Comparison of ENCODE assay signal across 8 cellular contexts in the genomic region with DNA sequence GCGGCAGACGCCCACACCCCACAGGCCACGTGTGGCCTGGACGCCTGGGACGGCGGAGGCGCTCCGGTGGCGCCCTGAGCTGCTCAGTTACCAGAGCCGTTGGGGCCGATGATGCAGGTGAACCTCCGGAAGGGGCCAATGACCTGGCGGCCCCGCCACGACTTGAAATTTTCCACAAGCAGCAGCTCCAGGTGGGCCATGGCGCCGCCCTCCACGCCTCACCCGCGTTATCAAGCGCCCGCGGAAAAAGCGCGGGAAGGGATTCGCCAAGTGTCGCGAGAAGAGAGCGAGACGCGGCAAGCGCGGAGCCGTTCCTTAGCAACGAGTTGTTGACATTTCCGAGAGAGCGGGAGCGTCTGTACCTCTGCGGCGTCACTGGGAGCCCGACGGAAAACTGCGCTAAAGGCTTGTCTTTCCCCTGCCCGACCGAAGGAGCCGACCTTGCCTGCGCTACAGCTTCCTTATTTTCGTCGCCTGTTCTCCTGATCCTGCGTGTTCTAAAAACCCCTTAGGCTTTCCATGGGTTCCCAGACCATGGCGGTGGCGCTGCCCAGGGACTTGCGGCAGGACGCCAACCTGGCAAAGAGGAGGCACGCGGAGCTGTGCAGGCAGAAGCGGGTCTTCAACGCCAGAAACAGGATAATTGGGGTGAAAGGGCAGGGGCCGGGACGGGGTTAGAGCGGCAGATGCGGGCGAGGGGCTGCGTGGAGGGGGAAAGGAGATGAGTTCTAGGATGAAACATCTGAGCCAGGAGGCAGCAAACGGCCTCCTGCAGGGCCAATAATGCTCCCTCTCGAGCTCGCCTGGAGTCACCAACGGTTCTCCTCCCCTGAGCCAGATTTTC. TPM values are rescaled to one million over a fixed set of nuclear protein-coding genes. Genes with fewer than 3 reads are reported as not detected.
DNase-seq lines count a peak whose midpoint lies in the region; TF ChIP-seq lines count a peak whose summit lies in the region.

A gene with protein sequence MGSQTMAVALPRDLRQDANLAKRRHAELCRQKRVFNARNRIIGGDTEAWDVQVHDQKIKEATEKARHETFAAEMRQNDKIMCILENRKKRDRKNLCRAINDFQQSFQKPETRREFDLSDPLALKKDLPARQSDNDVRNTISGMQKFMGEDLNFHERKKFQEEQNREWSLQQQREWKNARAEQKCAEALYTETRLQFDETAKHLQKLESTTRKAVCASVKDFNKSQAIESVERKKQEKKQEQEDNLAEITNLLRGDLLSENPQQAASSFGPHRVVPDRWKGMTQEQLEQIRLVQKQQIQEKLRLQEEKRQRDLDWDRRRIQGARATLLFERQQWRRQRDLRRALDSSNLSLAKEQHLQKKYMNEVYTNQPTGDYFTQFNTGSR (plus strand): TSS at position 326 of the 844 bp plus-strand sequence. CDS start 194 bp downstream, at position 520.
A gene with protein sequence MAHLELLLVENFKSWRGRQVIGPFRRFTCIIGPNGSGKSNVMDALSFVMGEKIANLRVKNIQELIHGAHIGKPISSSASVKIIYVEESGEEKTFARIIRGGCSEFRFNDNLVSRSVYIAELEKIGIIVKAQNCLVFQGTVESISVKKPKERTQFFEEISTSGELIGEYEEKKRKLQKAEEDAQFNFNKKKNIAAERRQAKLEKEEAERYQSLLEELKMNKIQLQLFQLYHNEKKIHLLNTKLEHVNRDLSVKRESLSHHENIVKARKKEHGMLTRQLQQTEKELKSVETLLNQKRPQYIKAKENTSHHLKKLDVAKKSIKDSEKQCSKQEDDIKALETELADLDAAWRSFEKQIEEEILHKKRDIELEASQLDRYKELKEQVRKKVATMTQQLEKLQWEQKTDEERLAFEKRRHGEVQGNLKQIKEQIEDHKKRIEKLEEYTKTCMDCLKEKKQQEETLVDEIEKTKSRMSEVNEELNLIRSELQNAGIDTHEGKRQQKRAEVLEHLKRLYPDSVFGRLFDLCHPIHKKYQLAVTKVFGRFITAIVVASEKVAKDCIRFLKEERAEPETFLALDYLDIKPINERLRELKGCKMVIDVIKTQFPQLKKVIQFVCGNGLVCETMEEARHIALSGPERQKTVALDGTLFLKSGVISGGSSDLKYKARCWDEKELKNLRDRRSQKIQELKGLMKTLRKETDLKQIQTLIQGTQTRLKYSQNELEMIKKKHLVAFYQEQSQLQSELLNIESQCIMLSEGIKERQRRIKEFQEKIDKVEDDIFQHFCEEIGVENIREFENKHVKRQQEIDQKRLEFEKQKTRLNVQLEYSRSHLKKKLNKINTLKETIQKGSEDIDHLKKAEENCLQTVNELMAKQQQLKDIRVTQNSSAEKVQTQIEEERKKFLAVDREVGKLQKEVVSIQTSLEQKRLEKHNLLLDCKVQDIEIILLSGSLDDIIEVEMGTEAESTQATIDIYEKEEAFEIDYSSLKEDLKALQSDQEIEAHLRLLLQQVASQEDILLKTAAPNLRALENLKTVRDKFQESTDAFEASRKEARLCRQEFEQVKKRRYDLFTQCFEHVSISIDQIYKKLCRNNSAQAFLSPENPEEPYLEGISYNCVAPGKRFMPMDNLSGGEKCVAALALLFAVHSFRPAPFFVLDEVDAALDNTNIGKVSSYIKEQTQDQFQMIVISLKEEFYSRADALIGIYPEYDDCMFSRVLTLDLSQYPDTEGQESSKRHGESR (minus strand): TSS at position 232 of the 844 bp plus-strand sequence. CDS start 32 bp downstream, at position 200.

- intact Hi-C loops in CD4-positive, alpha-beta memory T cell (cut with micrococcal nuclease) = loop anchor here (1.0 to 10.0 kb wide), 2 partner anchors 95 to 249 kb away; a partner anchor contains a TSS
- intact Hi-C loops in stomach (cut with DNase I; ENCODE audit: low total_unique reads) = no loop called here

- no peak for TF ChIP-seq POLR2A in stomach (IDR thresholded peaks at IDR 0.05)

- CTCF ChIA-PET in CD4-positive, alpha-beta memory T cell (lab: Charles Lee; ENCODE audit: partially characterized antibody) = interaction anchor here (0.7 to 1.1 kb wide), 2 partner anchors 17 to 139 kb away, joined by 3 read pairs; no protein-coding TSS in a partner anchor
- CTCF ChIA-PET in RWPE1 (lab: Yijun Ruan, JAX) = no interaction called here

- peak within 1 kb of the TSS; percentile 35 for H3K27ac ChIP-seq in CD4-positive, alpha-beta memory T cell (ENCODE audit: low read depth, low read length)
- H3K27ac ChIP-seq in RWPE1 (peak within 1 kb of the TSS; percentile 8; the same call in 1 of the 2 replicates), stomach (peak within 1 kb of the TSS in 3 of 5 donors; percentile 7 to 70 (median 42))

- H3K27me3 Mint-ChIP-seq in CD4-positive, alpha-beta memory T cell = no peaks in the 10 kb centered on the region

- TF ChIP-seq EP300 in stomach (IDR thresholded peaks at IDR 0.05) = no peak

- 11 to 13% (median 12%) methylated on average over 53 to 68 of the region's 68 CpGs for WGBS in stomach, 5 donors

- peak within 1 kb of the TSS; percentile 68 to 94 (median 87) for H3K27ac Mint-ChIP-seq in CD4-positive, alpha-beta memory T cell

- no peaks in the 10 kb centered on the region for H3K27me3 ChIP-seq in CD4-positive, alpha-beta memory T cell (ENCODE audit: insufficient read depth, low read length)
- peaks cover 0 to 10% (median 0%) of the 10 kb centered on the region in 3 donors for H3K27me3 ChIP-seq in stomach

- H3K9me3 ChIP-seq in CD4-positive, alpha-beta memory T cell (ENCODE audit: control insufficient read depth in 1 of 2, low read length in 2 of 2) = no peaks in the 10 kb centered on the region
- no peaks in the 10 kb centered on the region for H3K9me3 ChIP-seq in stomach

- H3K36me3 ChIP-seq in CD4-positive, alpha-beta memory T cell (ENCODE audit: insufficient read depth, low read length) = no peaks in the 10 kb centered on the region
- H3K36me3 ChIP-seq in stomach = no peaks in the 10 kb centered on the region

- TF ChIP-seq CTCF in RWPE1 (conservative IDR thresholded peaks at IDR 0.05; ENCODE audit: low read depth) = no peak
- TF ChIP-seq CTCF in stomach (IDR thresholded peaks at IDR 0.05) = peak in 1 of 7 experiments; percentile 7

- H3K4me1 ChIP-seq in CD4-positive, alpha-beta memory T cell (ENCODE audit: insufficient read depth, low read length) = peaks cover 14% of the 10 kb centered on the region
- H3K4me1 ChIP-seq in stomach = peaks cover 13 to 18% (median 15%) of the 10 kb centered on the region in 4 donors

- H3K9me3 Mint-ChIP-seq in CD4-positive, alpha-beta memory T cell = peaks cover 0 to 2% (median 0%) of the 10 kb centered on the region in 8 donors

- H3K4me3 Mint-ChIP-seq in CD4-positive, alpha-beta memory T cell = peak within 1 kb of the TSS; percentile 59 to 88 (median 82)

- DNase-seq in CD4-positive, alpha-beta memory T cell = peak; percentile 71 to 89 (median 86)
- DNase-seq in HT1080 (ENCODE audit: low read depth) (peak; percentile 66), RWPE1 (ENCODE audit: low spot score) (peak; percentile 53), germinal center (ENCODE audit: low spot score) (peak; percentile 85), non-pigmented ciliary epithelial cell (ENCODE audit: low read depth) (peak; percentile 32), stomach (peak; percentile 80), A172 (ENCODE audit: low spot score) (no peak)
- peak; percentile 48 to 61 (median 58) for DNase-seq in activated naive CD4-positive, alpha-beta T cell (lab: John Stamatoyannopoulos, UW)

- peaks cover 4 to 7% (median 6%) of the 10 kb centered on the region in 4 donors for H3K4me1 Mint-ChIP-seq in CD4-positive, alpha-beta memory T cell

- H3K4me3 ChIP-seq in CD4-positive, alpha-beta memory T cell (ENCODE audit: low read length in 2 of 2) = peak within 1 kb of the TSS in 1 of 2 donors; percentile 68
- peak within 1 kb of the TSS; percentile 47 to 57 (median 48) for H3K4me3 ChIP-seq in stomach

- POLR2A ChIA-PET in CD4-positive, alpha-beta memory T cell (lab: Charles Lee; ENCODE audit: partially characterized antibody) = interaction anchor here (1.0 to 2.1 kb wide), 2 partner anchors 103 to 250 kb away, joined by 3 to 6 read pairs; a partner anchor contains a TSS
- POLR2A ChIA-PET in RWPE1 (lab: Yijun Ruan, JAX; ENCODE audit: low non-redundant PET) = no interaction called here

- H3K36me3 Mint-ChIP-seq in CD4-positive, alpha-beta memory T cell = no peaks in the 10 kb centered on the region

RNA-seq across cellular contexts. Expression of the first gene that starts in this region (rescaled TPM):
- not detected for total RNA-seq in CD4-positive, alpha-beta memory T cell
- polyA plus RNA-seq in CD4-positive, alpha-beta memory T cell = under 1 TPM in 1 of 2 donors, not detected in 1; 0.13 TPM
- 1.1 and 1.2 TPM in 2 replicates for total RNA-seq in HT1080 (2014; rRNA removed; shearing (Covaris generic))
- 0.83 and 0.86 TPM in 2 replicates for polyA plus RNA-seq in HT1080 (2015; cell fraction: cytosol; rRNA removed)
- 0.65 and 1.5 TPM in 2 replicates for polyA plus RNA-seq in HT1080 (2015; cell fraction: nucleus; rRNA removed)
- 10 to 100 TPM in 1 of 5 donors, 1 to 10 TPM in 1, under 1 TPM in 2, not detected in 1; 0.45 to 13.0 (median 2.9) TPM for total RNA-seq in stomach
- polyA plus RNA-seq in stomach = under 1 TPM; 0.56 to 0.88 (median 0.76) TPM
- total RNA-seq in A172 (2014; rRNA removed; shearing (Covaris generic)) = not detected in 2 replicates

RNA-seq across cellular contexts. Expression of the second gene that starts in this region (rescaled TPM):
- total RNA-seq in CD4-positive, alpha-beta memory T cell = under 1 TPM in 1 of 2 experiments, not detected in 1; 0.08 TPM
- polyA plus RNA-seq in CD4-positive, alpha-beta memory T cell = not detected
- total RNA-seq in HT1080 (2014; rRNA removed; shearing (Covaris generic)) = not detected in 2 replicates
- 0.09 and 0.13 TPM in 2 replicates for polyA plus RNA-seq in HT1080 (2015; cell fraction: cytosol; rRNA removed)
- polyA plus RNA-seq in HT1080 (2015; cell fraction: nucleus; rRNA removed) = 0.06 and 0.11 TPM in 2 replicates
- total RNA-seq in stomach = not detected
- under 1 TPM in 1 of 3 donors, not detected in 2; 0.05 TPM for polyA plus RNA-seq in stomach
- not detected in 2 replicates for total RNA-seq in A172 (2014; rRNA removed; shearing (Covaris generic))

Comparison
In these comparisons a context has a peak if more than half of its experiments do, and no peak if none do; other contexts are left out.
1. Peak in DNase-seq and H3K27ac ChIP-seq in CD4-positive, alpha-beta memory T cell; RNA of the genes that start here not detected or under 1 TPM.